In the genomic region with DNA sequence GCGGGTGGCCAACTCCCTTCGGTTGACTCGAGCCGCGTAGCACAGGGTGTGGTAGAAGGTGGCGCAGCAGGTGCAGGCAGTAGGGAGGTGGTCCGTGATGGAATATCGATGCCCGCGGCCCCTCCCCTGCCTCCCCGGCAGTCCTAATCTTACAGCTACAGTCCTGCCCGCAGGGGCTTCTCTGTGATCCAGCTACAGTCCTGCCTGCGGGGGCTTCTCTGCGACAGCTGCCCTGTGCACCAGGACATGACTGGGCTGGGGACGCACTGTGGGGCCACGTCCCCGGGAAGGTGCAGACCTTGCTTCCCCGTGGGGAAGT, we compare ENCODE assay signal across 21 cellular contexts.
A peak's percentile ranks its signal among the peaks of the same experiment; 100 is the strongest.
DNase-seq lines count a peak whose midpoint lies in the region; ATAC-seq and TF ChIP-seq lines count a peak whose summit lies in the region.
"Had no signal": no experiment of that assay in that cellular context is flagged by ENCODE, and none has a peak within 500 bp of the region (broad histone marks: within the 10 kb centered on the region; RNA-seq: fewer than 3 reads in every experiment).

No MANE protein-coding gene starts in this region.

- no peak overlapping the region for H3K27ac Mint-ChIP-seq in chondrocyte (ENCODE audit: unreplicated experiment)
- H3K27ac Mint-ChIP-seq: B cell, HFFc6 had no signal

- peaks cover 17% of the 10 kb centered on the region for H3K27me3 Mint-ChIP-seq in chondrocyte (ENCODE audit: low read depth)

- no peak for TF ChIP-seq EP300 in sigmoid colon (IDR thresholded peaks at IDR 0.05)

- H3K4me1 ChIP-seq in BLaER1 (peaks cover 52% of the 10 kb centered on the region), sigmoid colon (no peaks in the 10 kb centered on the region)
- H3K4me1 ChIP-seq in BLaER1 treated with 17β-estradiol and CSF1 and Interleukin-3, amounts not matched to agents 10 nM and 100 nM, result peaks cover 20 to 52% (median 46%) of the 10 kb centered on the region in 10 experiments

- intact Hi-C loops in sigmoid colon (cut with DNase I), result no loop called here

- H3K9ac ChIP-seq in BLaER1, result no peak overlapping the region
- H3K9ac ChIP-seq in BLaER1 treated with 17β-estradiol and CSF1 and Interleukin-3, amounts not matched to agents 10 nM and 100 nM, result no peak overlapping the region
- H3K9ac ChIP-seq: GM23248 had no signal

- DNase-seq in chondrocyte (ENCODE audit: low spot score) (peak; percentile 77), sigmoid colon (peak; percentile 34), globus pallidus (ENCODE audit: low spot score) (no peak)
- DNase-seq in activated naive CD4-positive, alpha-beta T cell treated with anti-CD3 and anti-CD28 coated beads, Interleukin-2, amount 50 U/mL, for 16 hours, result no peak
- DNase-seq: CD4-positive, CD25-positive, alpha-beta regulatory T cell; GM23248; H7; HFFc6; Karpas-422; NCI-H1092; NCI-H1436; NCI-H187; NCI-H2081 treated with DMSO at 0.1 percent for 48 hours; NCI-H524; NCI-H774 had no signal

- H3K27ac ChIP-seq in BLaER1 (no peak overlapping the region), sigmoid colon (no peak overlapping the region)
- no peak overlapping the region for H3K27ac ChIP-seq in BLaER1 treated with 17β-estradiol and CSF1 and Interleukin-3, amounts not matched to agents 10 nM and 100 nM
- H3K27ac ChIP-seq: GM23248, RWPE1, SK-N-MC had no signal

- H3K36me3 ChIP-seq in BLaER1 (no peaks in the 10 kb centered on the region), sigmoid colon (no peaks in the 10 kb centered on the region)
- no peaks in the 10 kb centered on the region for H3K36me3 ChIP-seq in BLaER1 treated with 17β-estradiol and CSF1 and Interleukin-3, amounts not matched to agents 10 nM and 100 nM

- H3K4me3 ChIP-seq in BLaER1 (no peak overlapping the region), sigmoid colon (no peak overlapping the region)
- no peak overlapping the region for H3K4me3 ChIP-seq in BLaER1 treated with 17β-estradiol and CSF1 and Interleukin-3, amounts not matched to agents 10 nM and 100 nM
- H3K4me3 ChIP-seq: GM23248, SK-N-MC had no signal

- no peak overlapping the region for H3K4me3 Mint-ChIP-seq in chondrocyte (ENCODE audit: unreplicated experiment)
- H3K4me3 Mint-ChIP-seq: B cell, HFFc6 had no signal

- TF ChIP-seq CTCF in chondrocyte (IDR thresholded peaks at IDR 0.05) (no peak), sigmoid colon (IDR thresholded peaks at IDR 0.05) (no peak)

- 39 to 80% methylated on average over 18 of the region's 18 CpGs for WGBS in sigmoid colon, 2 donors

- ATAC-seq in GM19023 (IDR thresholded peaks at IDR 0.05; ENCODE audit: unreplicated experiment), result no peak

- H3K9me3 ChIP-seq in BLaER1, result no peaks in the 10 kb centered on the region
- H3K9me3 ChIP-seq in BLaER1 treated with 17β-estradiol and CSF1 and Interleukin-3, amounts not matched to agents 10 nM and 100 nM (replicated peaks in 1 of 11), result peaks cover 0 to 11% (median 0%) of the 10 kb centered on the region in 11 experiments; a peak in 2 of 22 replicates
- H3K9me3 ChIP-seq in sigmoid colon, result no peaks in the 10 kb centered on the region

- H3K9me3 Mint-ChIP-seq in chondrocyte (ENCODE audit: low read depth), result no peaks in the 10 kb centered on the region

- H3K4me2 ChIP-seq in BLaER1, result peak overlapping the region; percentile 59
- peak overlapping the region in 8 of 11 experiments; percentile 33 to 69 (median 52); a peak in 15 of 22 replicates for H3K4me2 ChIP-seq in BLaER1 treated with 17β-estradiol and CSF1 and Interleukin-3, amounts not matched to agents 10 nM and 100 nM

- no peaks in the 10 kb centered on the region for H3K27me3 ChIP-seq in BLaER1
- no peaks in the 10 kb centered on the region for H3K27me3 ChIP-seq in BLaER1 treated with 17β-estradiol and CSF1 and Interleukin-3, amounts not matched to agents 10 nM and 100 nM
- peaks cover 0 to 33% (median 2%) of the 10 kb centered on the region in 3 donors for H3K27me3 ChIP-seq in sigmoid colon

- no peaks in the 10 kb centered on the region for H3K4me1 Mint-ChIP-seq in chondrocyte (ENCODE audit: low read depth)

- H4K20me1 ChIP-seq in BLaER1, result no peaks in the 10 kb centered on the region
- H4K20me1 ChIP-seq in BLaER1 treated with 17β-estradiol and CSF1 and Interleukin-3, amounts not matched to agents 10 nM and 100 nM, result no peaks in the 10 kb centered on the region

- no peaks in the 10 kb centered on the region for H3K36me3 Mint-ChIP-seq in chondrocyte (ENCODE audit: low read depth)

- no peak for TF ChIP-seq POLR2A in sigmoid colon (IDR thresholded peaks at IDR 0.05)

Comparison
In these comparisons a context has a peak if more than half of its experiments do, and no peak if none do; other contexts are left out.
1. DNase-seq: peak in chondrocyte (single experiment) and sigmoid colon (single experiment); none in activated naive CD4-positive, alpha-beta T cell treated with anti-CD3 and anti-CD28 coated beads, Interleukin-2, amount 50 U/mL, for 16 hours (single experiment) and globus pallidus (single experiment).